8 cellular contexts compared by ENCODE assay signal in genomic region chr17:44014133-44014436, GRCh38. TPM values are rescaled to one million over a fixed set of nuclear protein-coding genes. Genes with fewer than 3 reads are reported as not detected.
A peak's percentile ranks its signal among the peaks of the same experiment; 100 is the strongest.
DNase-seq lines count a peak whose midpoint lies in the region; ATAC-seq, FAIRE-seq and TF ChIP-seq lines count a peak whose summit lies in the region.

No MANE protein-coding gene starts in this region.

- H3K4me3 ChIP-seq in Caco-2 (ENCODE audit: low read depth, low read length) (peak overlapping the region; percentile 78), PC-9 (peak overlapping the region; percentile 94), ovary (peak overlapping the region; percentile 48)

- H3K4me1 Mint-ChIP-seq in Caco-2 (ENCODE audit: low read depth, unreplicated experiment) = no peaks in the 10 kb centered on the region

- FAIRE-seq in D721Med (lab: Jason Lieb, UNC) = no peak

- H3K9me3 ChIP-seq in Caco-2 (no peaks in the 10 kb centered on the region), PC-9 (ENCODE audit: insufficient read depth, low read depth) (no peaks in the 10 kb centered on the region), ovary (no peaks in the 10 kb centered on the region)

- no peaks in the 10 kb centered on the region for H3K4me1 ChIP-seq in Caco-2
- H3K4me1 ChIP-seq in PC-9 (replicated peaks; ENCODE audit: insufficient read depth) = no peaks in the 10 kb centered on the region; the same call in 1 of the 2 replicates
- peaks cover 6% of the 10 kb centered on the region for H3K4me1 ChIP-seq in ovary (ENCODE audit: insufficient read depth)

- no peaks in the 10 kb centered on the region for H3K9me2 ChIP-seq in PC-9 (ENCODE audit: insufficient read depth)

- H3K36me3 Mint-ChIP-seq in Caco-2 (ENCODE audit: insufficient read depth, unreplicated experiment) = peaks cover 9% of the 10 kb centered on the region

- no peaks in the 10 kb centered on the region for H4K20me1 ChIP-seq in PC-9 (ENCODE audit: insufficient read depth)

- H3K27ac ChIP-seq in PC-9 (no peak overlapping the region), ovary (peak overlapping the region in 1 of 2 donors; percentile 1)

- H3K4me3 Mint-ChIP-seq in Caco-2 (ENCODE audit: unreplicated experiment) = peak overlapping the region; percentile 97

- peaks cover 7% of the 10 kb centered on the region; the same call in 1 of the 2 replicates for H3F3A ChIP-seq in PC-9 (ENCODE audit: insufficient read depth, low read depth)

- no peak for DNase-seq in Caco-2
- peak in 1 of 2 experiments; percentile 12 for DNase-seq in PC-9
- no peak for DNase-seq in ovary
- no peak for DNase-seq in GM19238 (ENCODE audit: insufficient read length, low spot score)
- DNase-seq in D721Med (ENCODE audit: insufficient read length, low spot score) = no peak

- ATAC-seq in esophagus mucosa = peak; percentile 3
- no peak for ATAC-seq in GM21367 (IDR thresholded peaks at IDR 0.05; ENCODE audit: unreplicated experiment)
- ATAC-seq in GM18858 (IDR thresholded peaks at IDR 0.05; ENCODE audit: unreplicated experiment) = no peak

- no peak for TF ChIP-seq CTCF in Caco-2 (IDR thresholded peaks at IDR 0.05; ENCODE audit: insufficient read depth in 1 of 2, low read depth in 1 of 2, low read length in 1 of 2, severe bottlenecking in 1 of 2, unreplicated experiment in 1 of 2)
- TF ChIP-seq CTCF in PC-9 (conservative IDR thresholded peaks at IDR 0.05) = no peak
- no peak for TF ChIP-seq CTCF in ovary (IDR thresholded peaks at IDR 0.05)
- TF ChIP-seq CTCF in D721Med (IDR thresholded peaks at IDR 0.05; ENCODE audit: insufficient read depth, missing control alignments) = no peak

- H3K36me3 ChIP-seq in Caco-2 (ENCODE audit: control insufficient read depth, insufficient read depth, low read length) (0 out of 2 replicates have a peak, but pooled peaks cover 2% of the 10 kb centered on the region), PC-9 (ENCODE audit: low read depth) (no peaks in the 10 kb centered on the region), ovary (no peaks in the 10 kb centered on the region)

- H3K27ac Mint-ChIP-seq in Caco-2 (ENCODE audit: unreplicated experiment) = peak overlapping the region; percentile 97

- TF ChIP-seq EP300 in ovary (IDR thresholded peaks at IDR 0.05) = no peak

- H3K27me3 Mint-ChIP-seq in Caco-2 (ENCODE audit: insufficient read depth, unreplicated experiment) = no peaks in the 10 kb centered on the region

- no peaks in the 10 kb centered on the region for H3K27me3 ChIP-seq in Caco-2 (replicated peaks; ENCODE audit: control insufficient read depth, insufficient read depth, low read length)
- H3K27me3 ChIP-seq in PC-9 (ENCODE audit: insufficient read depth, low read depth) = no peaks in the 10 kb centered on the region
- no peaks in the 10 kb centered on the region for H3K27me3 ChIP-seq in ovary

- peak overlapping the region; percentile 99 for H3K4me2 ChIP-seq in PC-9

- TF ChIP-seq POLR2A in ovary (IDR thresholded peaks at IDR 0.05) = no peak

- intact Hi-C loops in Caco-2 (cut with micrococcal nuclease; ENCODE audit: unreplicated experiment) (no loop called here), PC-9 (cut with micrococcal nuclease; ENCODE audit: unreplicated experiment) (no loop called here), ovary (cut with DNase I) (no loop called here)

- POLR2A ChIA-PET in Caco-2 (lab: Charles Lee) = interaction anchor here (1.1 kb wide), 1 partner anchor 52 kb away, joined by 3 read pairs; the partner anchor contains the start of gene LSM12
- POLR2A ChIA-PET in PC-9 (lab: Charles Lee; ENCODE audit: unreplicated experiment) = no interaction called here

- 5 to 9% (median 6%) methylated on average over 12 of the region's 12 CpGs for WGBS in ovary, 3 donors

- no peaks in the 10 kb centered on the region for H3K9me3 Mint-ChIP-seq in Caco-2 (ENCODE audit: unreplicated experiment)

- CTCF ChIA-PET in Caco-2 (lab: Charles Lee) (no interaction called here), PC-9 (lab: Charles Lee) (no interaction called here)

- no TSS peak for BruUV-seq in Caco-2 (replicated peaks; lab: Mats Ljungman, UMichigan)
- BruUV-seq in PC-9 (replicated peaks; lab: Mats Ljungman, UMichigan) = no TSS peak

- H2AFZ ChIP-seq in PC-9 = peak overlapping the region; percentile 94

- H3K79me2 ChIP-seq in PC-9 (ENCODE audit: low read depth) = peaks cover 11% of the 10 kb centered on the region

RNA-seq across cellular contexts. Expression of gene TMEM101, which starts 0.7 kb away (rescaled TPM):
- total RNA-seq in Caco-2 (2022) = 41.7 and 43.5 TPM in 2 replicates
- total RNA-seq in PC-9 (2021) = 33.5 and 42.6 TPM in 2 replicates
- 23.2 TPM for total RNA-seq in esophagus mucosa
- total RNA-seq in ovary = 10 to 100 TPM; 19.9 to 35.3 (median 23.5) TPM
- polyA plus RNA-seq in ovary = 10 to 100 TPM; 20.5 to 32.3 TPM

RNA-seq across cellular contexts. Expression of gene NAGS, which starts 9.7 kb away (rescaled TPM):
- total RNA-seq in Caco-2 (2022) = 0.42 and 0.50 TPM in 2 replicates
- total RNA-seq in PC-9 (2021) = 1.0 and 1.4 TPM in 2 replicates
- total RNA-seq in esophagus mucosa = 2.4 TPM
- total RNA-seq in ovary = 1 to 10 TPM in 5 of 7 donors, under 1 TPM in 2; 0.33 to 1.6 (median 1.3) TPM
- 1 to 10 TPM in 1 of 2 donors, under 1 TPM in 1; 0.42 to 1.7 TPM for polyA plus RNA-seq in ovary

RNA-seq across cellular contexts. Expression of gene LSM12, which starts 52.4 kb away (rescaled TPM):
- 83.1 and 85.5 TPM in 2 replicates for total RNA-seq in Caco-2 (2022)
- total RNA-seq in PC-9 (2021) = 60.9 and 62.7 TPM in 2 replicates
- 41.8 TPM for total RNA-seq in esophagus mucosa
- total RNA-seq in ovary = 10 to 100 TPM; 21.3 to 54.6 (median 37.1) TPM
- 10 to 100 TPM; 17.1 to 29.2 TPM for polyA plus RNA-seq in ovary

RNA-seq across cellular contexts. Expression of gene G6PC3, which starts 56.5 kb away (rescaled TPM):
- total RNA-seq in Caco-2 (2022) (60.1 and 64.5 TPM in 2 replicates), PC-9 (2021) (69.3 and 70.9 TPM in 2 replicates), esophagus mucosa (24.0 TPM), ovary (10 to 100 TPM; 14.4 to 56.7 (median 36.2) TPM)
- polyA plus RNA-seq in ovary = 10 to 100 TPM; 37.1 to 49.1 TPM
